8 cellular contexts compared by ENCODE assay signal in genomic region chr6:100479180-100480035, GRCh38. TPM values are rescaled to one million over a fixed set of nuclear protein-coding genes. Genes with fewer than 3 reads are reported as not detected.
DNase-seq lines count a peak whose midpoint lies in the region; ATAC-seq and TF ChIP-seq lines count a peak whose summit lies in the region.

No MANE protein-coding gene starts in this region.

- peak; percentile 40 for ATAC-seq in GM18858 (IDR thresholded peaks at IDR 0.05; ENCODE audit: unreplicated experiment)
- ATAC-seq in HG03025 (IDR thresholded peaks at IDR 0.05; ENCODE audit: low FRiP score, unreplicated experiment), result peak; percentile 45
- peak; percentile 34 for ATAC-seq in naive thymus-derived CD4-positive, alpha-beta T cell
- no peak for ATAC-seq in HG02970 (IDR thresholded peaks at IDR 0.05; ENCODE audit: low FRiP score, unreplicated experiment)

- H3K4me3 ChIP-seq in BJ (ENCODE audit: low read depth, low read length) (no peak overlapping the region), colonic mucosa (no peak overlapping the region)
- no peak overlapping the region for H3K4me3 ChIP-seq in naive thymus-derived CD4-positive, alpha-beta T cell (ENCODE audit: low read length)

- CTCF ChIA-PET in BJ (lab: Yijun Ruan, JAX), result interaction anchor here (0.8 to 4.5 kb wide), 16 partner anchors 16 to 372 kb away, joined by 3 to 19 read pairs (median 4); no protein-coding TSS in a partner anchor
- CTCF ChIA-PET in naive thymus-derived CD4-positive, alpha-beta T cell (lab: Charles Lee), result no interaction called here

- H3K36me3 ChIP-seq in BJ (ENCODE audit: control insufficient read depth, insufficient read depth, low read length) (no peaks in the 10 kb centered on the region), colonic mucosa (no peaks in the 10 kb centered on the region)
- H3K36me3 ChIP-seq in naive thymus-derived CD4-positive, alpha-beta T cell (ENCODE audit: control insufficient read depth in 2 of 3, insufficient read depth in 3 of 3, low read length in 3 of 3), result no peaks in the 10 kb centered on the region

- no peaks in the 10 kb centered on the region for H3K4me1 Mint-ChIP-seq in naive thymus-derived CD4-positive, alpha-beta T cell

- no peaks in the 10 kb centered on the region for H3K4me1 ChIP-seq in colonic mucosa
- no peaks in the 10 kb centered on the region for H3K4me1 ChIP-seq in naive thymus-derived CD4-positive, alpha-beta T cell (ENCODE audit: control insufficient read depth in 2 of 2, insufficient read depth in 2 of 2, low read length in 2 of 2)

- no peaks in the 10 kb centered on the region for H3K36me3 Mint-ChIP-seq in naive thymus-derived CD4-positive, alpha-beta T cell

- H3K27ac ChIP-seq in colonic mucosa, result no peak overlapping the region
- no peak overlapping the region for H3K27ac ChIP-seq in naive thymus-derived CD4-positive, alpha-beta T cell (ENCODE audit: low read depth, low read length)

- H3K4me3 Mint-ChIP-seq in naive thymus-derived CD4-positive, alpha-beta T cell, result no peak overlapping the region

- intact Hi-C loops in colonic mucosa (cut with DNase I), result loop anchor here (2.0 kb wide), 1 partner anchor 363 kb away; no protein-coding TSS in a partner anchor
- intact Hi-C loops in naive thymus-derived CD4-positive, alpha-beta T cell (cut with micrococcal nuclease), result loop anchor here (1.0 to 5.0 kb wide), 6 partner anchors 303 to 1012 kb away; no protein-coding TSS in a partner anchor

- no peak for DNase-seq in BJ (ENCODE audit: low read depth)
- DNase-seq in NCI-H748 (lab: John Stamatoyannopoulos, UW; ENCODE audit: unreplicated experiment), result peak; percentile 50
- no peak for DNase-seq in colonic mucosa
- no peak for DNase-seq in naive thymus-derived CD4-positive, alpha-beta T cell
- no peak for DNase-seq in cerebellar nuclear complex (lab: John Stamatoyannopoulos, UW)

- H3K9ac ChIP-seq in colonic mucosa (ENCODE audit: low read depth in 2 of 2, low read length in 2 of 2), result no peak overlapping the region

- H3K27me3 ChIP-seq in BJ (ENCODE audit: control insufficient read depth, insufficient read depth, low read length), result no peaks in the 10 kb centered on the region
- H3K27me3 ChIP-seq in colonic mucosa, result peaks cover 4% of the 10 kb centered on the region
- no peaks in the 10 kb centered on the region for H3K27me3 ChIP-seq in naive thymus-derived CD4-positive, alpha-beta T cell (ENCODE audit: control insufficient read depth in 2 of 2, insufficient read depth in 2 of 2, low read length in 2 of 2)

- H3K9me3 ChIP-seq in colonic mucosa, result no peaks in the 10 kb centered on the region
- H3K9me3 ChIP-seq in naive thymus-derived CD4-positive, alpha-beta T cell (ENCODE audit: control insufficient read depth in 2 of 3, low read length in 3 of 3), result no peaks in the 10 kb centered on the region

- TF ChIP-seq CTCF in BJ (IDR thresholded peaks at IDR 0.05; ENCODE audit: insufficient read depth, low read depth, low read length) (peak; percentile 70), colonic mucosa (IDR thresholded peaks at IDR 0.05) (peak; percentile 59)

- no peaks in the 10 kb centered on the region for H3K9me3 Mint-ChIP-seq in naive thymus-derived CD4-positive, alpha-beta T cell

- no peak overlapping the region for H3K27ac Mint-ChIP-seq in naive thymus-derived CD4-positive, alpha-beta T cell

- peaks cover 26 to 37% (median 28%) of the 10 kb centered on the region in 5 donors for H3K27me3 Mint-ChIP-seq in naive thymus-derived CD4-positive, alpha-beta T cell

- POLR2A ChIA-PET in BJ (lab: Charles Lee), result no interaction called here
- POLR2A ChIA-PET in naive thymus-derived CD4-positive, alpha-beta T cell (lab: Charles Lee), result no interaction called here

RNA-seq across cellular contexts. Expression of gene SIM1, which starts 14.7 kb away (rescaled TPM):
- polyA plus RNA-seq in BJ (2011; rRNA removed), result 27.1 and 32.9 TPM in 2 replicates
- 83.2 and 105 TPM in 2 replicates for polyA minus RNA-seq in BJ (2011; rRNA and poly(A)+ RNA removed)
- under 1 TPM in 1 of 2 donors, not detected in 1; 0.16 TPM for total RNA-seq in colonic mucosa
- not detected for total RNA-seq in naive thymus-derived CD4-positive, alpha-beta T cell
- not detected for polyA plus RNA-seq in naive thymus-derived CD4-positive, alpha-beta T cell
